ENCODE assay signal across 35 cellular contexts in the genomic region with DNA sequence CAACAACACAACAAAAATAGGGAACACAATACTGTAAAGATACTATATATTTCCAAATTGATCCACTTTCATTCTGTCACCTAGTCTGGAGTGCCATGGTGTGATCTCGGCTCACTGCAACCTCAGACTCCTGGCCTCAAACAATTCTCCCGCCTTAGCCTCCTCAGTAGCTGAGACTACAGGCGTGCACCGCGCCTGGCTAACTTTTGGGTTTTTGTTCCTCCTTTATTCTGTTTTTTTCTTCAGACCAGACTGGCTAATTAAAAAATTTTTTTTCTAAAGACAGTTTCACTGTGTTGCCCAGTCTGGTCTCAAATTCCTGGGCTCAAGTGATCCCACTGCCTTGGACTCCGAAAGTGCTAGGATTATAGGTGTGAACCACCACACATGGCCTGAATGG. TPM values are rescaled to one million over a fixed set of nuclear protein-coding genes. Genes with fewer than 3 reads are reported as not detected.
"Had no signal": no experiment of that assay in that cellular context is flagged by ENCODE, and none has a peak within 500 bp of the region (broad histone marks: within the 10 kb centered on the region; RNA-seq: fewer than 3 reads in every experiment).

No MANE protein-coding gene starts in this region.

- H3K4me3 ChIP-seq: ascending aorta, cardiac muscle cell had no signal

- H3K27me3 Mint-ChIP-seq: brain had no signal

- DNase-seq: activated B cell treated with CpG ODN at 0.5 μM for 24 hours; activated CD4-positive, alpha-beta memory T cell treated with anti-CD3 and anti-CD28 coated beads for 36 hours; activated CD4-positive, alpha-beta T cell treated with anti-CD3 and anti-CD28 coated beads for 4 hours; activated CD4-positive, alpha-beta T cell treated with anti-CD3 and anti-CD28 coated beads, Interleukin-2, amount 10 ng/mL, durations not matched to agents 24 days and 14 days; activated CD4-positive, alpha-beta T cell treated with anti-CD3 and anti-CD28 coated beads, Interleukin-2, amount 50 U/mL, for 1 hour; activated CD4-positive, alpha-beta T cell treated with anti-CD3 and anti-CD28 coated beads, Interleukin-2, amount 50 U/mL, for 4 hours; activated CD4-positive, CD25-positive, alpha-beta regulatory T cell treated with anti-CD3 and anti-CD28 coated beads, Interleukin-2, amount 50 U/mL, for 72 hours; activated CD8-positive, alpha-beta memory T cell treated with anti-CD3 and anti-CD28 coated beads, Interleukin-2, amount 50 U/mL, for 4 hours; activated CD8-positive, alpha-beta T cell treated with anti-CD3 and anti-CD28 coated beads for 36 hours; activated effector memory CD4-positive, alpha-beta T cell treated with Interleukin-2 at 50 U/mL for 16 hours; activated gamma-delta T cell; activated naive CD4-positive, alpha-beta T cell treated with anti-CD3 and anti-CD28 coated beads, Interleukin-2, amount 10 ng/mL, durations not matched to agents 7 days and 5 days; activated naive CD4-positive, alpha-beta T cell treated with Interleukin-2 at 50 U/mL for 16 hours; activated naive CD8-positive, alpha-beta T cell treated with anti-CD3 and anti-CD28 coated beads, Interleukin-2, amount 10 ng/mL, durations not matched to agents 7 days and 5 days; activated naive CD8-positive, alpha-beta T cell treated with anti-CD3 and anti-CD28 coated beads, Interleukin-2, amount 50 U/mL, for 24 hours; activated T-cell treated with anti-CD3 and anti-CD28 coated beads for 4 hours; activated T-cell treated with anti-CD3 and anti-CD28 coated beads, Interleukin-2, amount 50 U/mL, for 1 hour; activated T-cell treated with anti-CD3 and anti-CD28 coated beads, Interleukin-2, amount 50 U/mL, for 4 hours; amygdala; anterior cingulate cortex; caudate nucleus; T-helper 2 cell; T-helper 9 cell had no signal

- H3K36me3 ChIP-seq: ascending aorta, cardiac muscle cell had no signal

- H3K27ac ChIP-seq: ascending aorta, cardiac muscle cell, VCaP had no signal

- H3K36me3 Mint-ChIP-seq: activated CD4-positive, alpha-beta memory T cell treated with anti-CD3 and anti-CD28 coated beads for 36 hours; activated naive CD4-positive, alpha-beta T cell treated with anti-CD3 and anti-CD28 coated beads, Interleukin-2, amount 10 ng/mL, durations not matched to agents 7 days and 5 days; activated naive CD8-positive, alpha-beta T cell; activated naive CD8-positive, alpha-beta T cell treated with anti-CD3 and anti-CD28 coated beads, Interleukin-2, amount 10 ng/mL, durations not matched to agents 7 days and 5 days; brain had no signal

- H3K27ac Mint-ChIP-seq: activated B cell treated with CpG ODN at 0.5 μM for 24 hours; activated CD4-positive, alpha-beta memory T cell treated with anti-CD3 and anti-CD28 coated beads for 36 hours; activated CD4-positive, alpha-beta T cell treated with anti-CD3 and anti-CD28 coated beads, Interleukin-2, amount 10 ng/mL, durations not matched to agents 24 days and 14 days; activated CD8-positive, alpha-beta T cell treated with anti-CD3 and anti-CD28 coated beads for 36 hours; activated naive CD4-positive, alpha-beta T cell treated with anti-CD3 and anti-CD28 coated beads, Interleukin-2, amount 10 ng/mL, durations not matched to agents 7 days and 5 days; activated naive CD4-positive, alpha-beta T cell treated with anti-CD3 and anti-CD28 coated beads, Interleukin-2, amount 50 U/mL, for 24 hours; activated naive CD8-positive, alpha-beta T cell; activated naive CD8-positive, alpha-beta T cell treated with anti-CD3 and anti-CD28 coated beads, Interleukin-2, amount 10 ng/mL, durations not matched to agents 7 days and 5 days; activated naive CD8-positive, alpha-beta T cell treated with anti-CD3 and anti-CD28 coated beads, Interleukin-2, amount 50 U/mL, for 24 hours; activated T-helper 2 cell treated with anti-CD3 and anti-CD28 coated beads, Interferon-gamma antibody, Interleukin-2, Interleukin-4, amounts not matched to agents 10 μg/mL and 5 μg/mL and 100 μg/mL, durations not matched to agents 14 hours and 24 hours and 36 hours; T-helper 1 cell treated with Interleukin-12 subunit alpha and Interleukin-12 subunit beta and Interleukin-4 antibody, amounts not matched to agents 30 μg/mL and 1 μg/mL, for 36 hours; T-helper 2 cell treated with Interferon-gamma antibody and Interleukin-4, amounts not matched to agents 5 μg/mL and 100 μg/mL, for 36 hours had no signal

- H3K4me1 Mint-ChIP-seq: activated naive CD4-positive, alpha-beta T cell treated with anti-CD3 and anti-CD28 coated beads, Interleukin-2, amount 50 U/mL, for 24 hours; brain; central memory CD8-positive, alpha-beta T cell had no signal

- H3K27me3 ChIP-seq: ascending aorta had no signal

- ATAC-seq: activated CD8-positive, alpha-beta T cell treated with anti-CD3 and anti-CD28 coated beads for 36 hours; activated naive CD8-positive, alpha-beta T cell treated with anti-CD3 and anti-CD28 coated beads, Interleukin-2, amount 50 U/mL, for 24 hours; activated T-cell treated with anti-CD3 and anti-CD28 coated beads, Interleukin-2, amount 50 U/mL, for 4 hours had no signal

- H3K4me3 Mint-ChIP-seq: activated B cell treated with CpG ODN at 0.5 μM for 24 hours; activated CD4-positive, alpha-beta memory T cell treated with anti-CD3 and anti-CD28 coated beads for 36 hours; activated CD4-positive, alpha-beta T cell treated with anti-CD3 and anti-CD28 coated beads, Interleukin-2, amount 10 ng/mL, durations not matched to agents 24 days and 14 days; activated CD8-positive, alpha-beta T cell treated with anti-CD3 and anti-CD28 coated beads for 36 hours; activated naive CD4-positive, alpha-beta T cell treated with anti-CD3 and anti-CD28 coated beads, Interleukin-2, amount 10 ng/mL, durations not matched to agents 7 days and 5 days; activated naive CD4-positive, alpha-beta T cell treated with anti-CD3 and anti-CD28 coated beads, Interleukin-2, amount 50 U/mL, for 24 hours; activated naive CD8-positive, alpha-beta T cell; activated naive CD8-positive, alpha-beta T cell treated with anti-CD3 and anti-CD28 coated beads, Interleukin-2, amount 10 ng/mL, durations not matched to agents 7 days and 5 days; activated naive CD8-positive, alpha-beta T cell treated with anti-CD3 and anti-CD28 coated beads, Interleukin-2, amount 50 U/mL, for 24 hours; activated T-cell treated with anti-CD3 and anti-CD28 coated beads, Interleukin-2, amount 50 U/mL, for 4 hours; brain; central memory CD8-positive, alpha-beta T cell; T-helper 1 cell treated with Interleukin-12 subunit alpha and Interleukin-12 subunit beta and Interleukin-4 antibody, amounts not matched to agents 30 μg/mL and 1 μg/mL, for 36 hours; T-helper 2 cell treated with Interferon-gamma antibody and Interleukin-4, amounts not matched to agents 5 μg/mL and 100 μg/mL, for 36 hours had no signal

- FAIRE-seq: bronchial epithelial cell, TTC549 had no signal

- H3K9me3 ChIP-seq: ascending aorta had no signal

- H3K9me3 Mint-ChIP-seq: activated B cell treated with CpG ODN at 0.5 μM for 24 hours; activated CD4-positive, alpha-beta memory T cell treated with anti-CD3 and anti-CD28 coated beads for 36 hours; activated CD4-positive, alpha-beta T cell treated with anti-CD3 and anti-CD28 coated beads, Interleukin-2, amount 10 ng/mL, durations not matched to agents 24 days and 14 days; activated CD8-positive, alpha-beta T cell treated with anti-CD3 and anti-CD28 coated beads for 36 hours; activated naive CD4-positive, alpha-beta T cell treated with anti-CD3 and anti-CD28 coated beads, Interleukin-2, amount 10 ng/mL, durations not matched to agents 7 days and 5 days; activated naive CD4-positive, alpha-beta T cell treated with anti-CD3 and anti-CD28 coated beads, Interleukin-2, amount 50 U/mL, for 24 hours; activated naive CD8-positive, alpha-beta T cell treated with anti-CD3 and anti-CD28 coated beads, Interleukin-2, amount 10 ng/mL, durations not matched to agents 7 days and 5 days; activated naive CD8-positive, alpha-beta T cell treated with anti-CD3 and anti-CD28 coated beads, Interleukin-2, amount 50 U/mL, for 24 hours; activated T-cell treated with anti-CD3 and anti-CD28 coated beads, Interleukin-2, amount 50 U/mL, for 4 hours; activated T-helper 2 cell treated with anti-CD3 and anti-CD28 coated beads, Interferon-gamma antibody, Interleukin-2, Interleukin-4, amounts not matched to agents 10 μg/mL and 5 μg/mL and 100 μg/mL, durations not matched to agents 14 hours and 24 hours and 36 hours; central memory CD8-positive, alpha-beta T cell; T-helper 1 cell treated with Interleukin-12 subunit alpha and Interleukin-12 subunit beta and Interleukin-4 antibody, amounts not matched to agents 30 μg/mL and 1 μg/mL, for 36 hours; T-helper 2 cell treated with Interferon-gamma antibody and Interleukin-4, amounts not matched to agents 5 μg/mL and 100 μg/mL, for 36 hours had no signal

RNA-seq across cellular contexts. Expression of a gene that starts 5.3 kb away (rescaled TPM):
- total RNA-seq: activated CD4-positive, alpha-beta memory T cell treated with anti-CD3 and anti-CD28 coated beads for 36 hours; activated CD4-positive, alpha-beta T cell treated with anti-CD3 and anti-CD28 coated beads, Interleukin-2, amount 10 ng/mL, durations not matched to agents 24 days and 14 days; activated CD8-positive, alpha-beta T cell treated with anti-CD3 and anti-CD28 coated beads for 36 hours; activated T-helper 2 cell treated with anti-CD3 and anti-CD28 coated beads, Interferon-gamma antibody, Interleukin-2, Interleukin-4, amounts not matched to agents 10 μg/mL and 5 μg/mL and 100 μg/mL, durations not matched to agents 14 hours and 24 hours and 36 hours; ascending aorta had no signal
- polyA plus RNA-seq: cardiac muscle cell had no signal
